Comparison of ENCODE assay signal across 1 cellular context in the genomic region with DNA sequence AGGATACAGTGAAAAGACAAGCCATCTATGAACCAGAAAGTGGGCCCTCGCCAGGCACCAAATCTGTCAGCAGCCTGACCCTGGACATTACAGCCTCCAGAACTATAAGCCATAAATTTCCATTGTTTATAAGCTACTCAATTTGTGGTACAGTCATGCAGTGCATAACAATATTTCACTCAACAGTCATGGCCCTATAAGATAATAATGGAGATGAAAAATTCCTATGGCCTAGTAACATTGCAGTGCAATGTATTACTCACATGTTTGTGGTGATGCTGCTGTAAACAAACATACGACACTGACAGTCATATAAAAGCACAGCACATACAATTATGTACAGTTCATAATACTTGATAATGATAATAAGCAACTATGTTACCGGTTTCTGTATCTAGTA.
TF ChIP-seq lines count a peak whose summit lies in the region.

No MANE protein-coding gene starts in this region.

TF ChIP-seq in GM12878, 131 proteins besides CTCF, POLR2A, EP300 and RAD21:
- TF ChIP-seq CHD2 (IDR thresholded peaks at IDR 0.05; ENCODE audit: borderline replicate concordance, low read depth, low read length) (no peak), ZNF384 (IDR thresholded peaks at IDR 0.05; ENCODE audit: borderline replicate concordance, low read depth, low read length) (no peak), NR2F1 (conservative IDR thresholded peaks at IDR 0.05) (no peak)
- TF ChIP-seq, protein P1, sequence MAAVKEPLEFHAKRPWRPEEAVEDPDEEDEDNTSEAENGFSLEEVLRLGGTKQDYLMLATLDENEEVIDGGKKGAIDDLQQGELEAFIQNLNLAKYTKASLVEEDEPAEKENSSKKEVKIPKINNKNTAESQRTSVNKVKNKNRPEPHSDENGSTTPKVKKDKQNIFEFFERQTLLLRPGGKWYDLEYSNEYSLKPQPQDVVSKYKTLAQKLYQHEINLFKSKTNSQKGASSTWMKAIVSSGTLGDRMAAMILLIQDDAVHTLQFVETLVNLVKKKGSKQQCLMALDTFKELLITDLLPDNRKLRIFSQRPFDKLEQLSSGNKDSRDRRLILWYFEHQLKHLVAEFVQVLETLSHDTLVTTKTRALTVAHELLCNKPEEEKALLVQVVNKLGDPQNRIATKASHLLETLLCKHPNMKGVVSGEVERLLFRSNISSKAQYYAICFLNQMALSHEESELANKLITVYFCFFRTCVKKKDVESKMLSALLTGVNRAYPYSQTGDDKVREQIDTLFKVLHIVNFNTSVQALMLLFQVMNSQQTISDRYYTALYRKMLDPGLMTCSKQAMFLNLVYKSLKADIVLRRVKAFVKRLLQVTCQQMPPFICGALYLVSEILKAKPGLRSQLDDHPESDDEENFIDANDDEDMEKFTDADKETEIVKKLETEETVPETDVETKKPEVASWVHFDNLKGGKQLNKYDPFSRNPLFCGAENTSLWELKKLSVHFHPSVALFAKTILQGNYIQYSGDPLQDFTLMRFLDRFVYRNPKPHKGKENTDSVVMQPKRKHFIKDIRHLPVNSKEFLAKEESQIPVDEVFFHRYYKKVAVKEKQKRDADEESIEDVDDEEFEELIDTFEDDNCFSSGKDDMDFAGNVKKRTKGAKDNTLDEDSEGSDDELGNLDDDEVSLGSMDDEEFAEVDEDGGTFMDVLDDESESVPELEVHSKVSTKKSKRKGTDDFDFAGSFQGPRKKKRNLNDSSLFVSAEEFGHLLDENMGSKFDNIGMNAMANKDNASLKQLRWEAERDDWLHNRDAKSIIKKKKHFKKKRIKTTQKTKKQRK (IDR thresholded peaks at IDR 0.05; ENCODE audit: low read depth, low read length), result no peak
